In the genomic region with DNA sequence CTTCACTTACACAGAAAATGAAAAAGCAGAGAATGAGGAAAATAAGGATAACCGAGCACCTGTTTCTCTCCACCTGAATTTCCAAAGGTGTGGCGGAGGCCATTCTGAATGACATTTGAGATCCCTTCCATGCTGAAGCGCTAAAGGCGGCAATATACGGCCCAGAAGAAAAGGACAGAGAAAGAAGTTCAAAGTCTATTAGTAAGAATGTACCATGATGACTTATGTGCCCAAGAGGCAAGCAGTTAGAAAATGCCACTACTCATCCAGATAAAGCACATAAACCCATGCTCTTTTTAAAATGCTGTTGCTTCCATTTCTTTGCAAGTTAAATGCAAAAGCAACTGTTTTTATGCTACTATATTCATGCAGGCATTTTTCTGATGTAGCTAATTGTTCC, we compare ENCODE assay signal across 23 cellular contexts. TPM values are rescaled to one million over a fixed set of nuclear protein-coding genes. Genes with fewer than 3 reads are reported as not detected.
DNase-seq lines count a peak whose midpoint lies in the region; ATAC-seq and TF ChIP-seq lines count a peak whose summit lies in the region.
"Had no signal": no experiment of that assay in that cellular context is flagged by ENCODE, and none has a peak within 500 bp of the region (broad histone marks: within the 10 kb centered on the region; RNA-seq: fewer than 3 reads in every experiment).

No MANE protein-coding gene starts in this region.

- no peak overlapping the region for H3K4me3 Mint-ChIP-seq in chondrocyte (ENCODE audit: unreplicated experiment)
- no peak overlapping the region for H3K4me3 Mint-ChIP-seq in naive thymus-derived CD4-positive, alpha-beta T cell
- H3K4me3 Mint-ChIP-seq: CD4-positive, CD25-positive, alpha-beta regulatory T cell; effector memory CD8-positive, alpha-beta T cell; neural crest cell had no signal

- H3K9me3 ChIP-seq in HUES6 (ENCODE audit: control insufficient read depth, insufficient read depth, low read depth, low read length) (no peaks in the 10 kb centered on the region), mesodermal cell (ENCODE audit: control insufficient read depth, low read length) (no peaks in the 10 kb centered on the region), spleen (no peaks in the 10 kb centered on the region)
- no peaks in the 10 kb centered on the region for H3K9me3 ChIP-seq in naive thymus-derived CD4-positive, alpha-beta T cell (ENCODE audit: control insufficient read depth in 2 of 3, low read length in 3 of 3)

- no peak overlapping the region for H3K9ac ChIP-seq in HUES6 (ENCODE audit: low read length)

- H3K36me3 ChIP-seq in HUES6 (ENCODE audit: control insufficient read depth, insufficient read depth, low read length): peaks cover 11% of the 10 kb centered on the region
- H3K36me3 ChIP-seq in mesodermal cell (ENCODE audit: control insufficient read depth, insufficient read depth, low read length): peaks cover 38% of the 10 kb centered on the region
- H3K36me3 ChIP-seq in naive thymus-derived CD4-positive, alpha-beta T cell (ENCODE audit: control insufficient read depth in 2 of 3, insufficient read depth in 3 of 3, low read length in 3 of 3): peaks cover 0 to 11% (median 0%) of the 10 kb centered on the region in 3 experiments
- H3K36me3 ChIP-seq in spleen: peaks cover 0 to 63% (median 10%) of the 10 kb centered on the region in 6 donors

- WGBS in mesodermal cell (ENCODE audit: insufficient coverage in 2 of 2), 2 experiments: 95% methylated on average over 4 of the region's 5 CpGs
- 94 to 98% (median 97%) methylated on average over 5 of the region's 5 CpGs for WGBS in spleen, 5 donors

- TF ChIP-seq POLR2A in spleen (IDR thresholded peaks at IDR 0.05): no peak

- ATAC-seq in naive thymus-derived CD4-positive, alpha-beta T cell: no peak
- no peak for ATAC-seq in GM18909 (IDR thresholded peaks at IDR 0.05; ENCODE audit: poor library complexity, unreplicated experiment)
- ATAC-seq in GM19397 (IDR thresholded peaks at IDR 0.05; ENCODE audit: unreplicated experiment): no peak
- ATAC-seq: effector memory CD8-positive, alpha-beta T cell; K562 had no signal

- no peak for TF ChIP-seq CTCF in chondrocyte (IDR thresholded peaks at IDR 0.05)
- no peak for TF ChIP-seq CTCF in spleen (IDR thresholded peaks at IDR 0.05 in 8 of 11, conservative IDR thresholded peaks at IDR 0.05 in 3 of 11)

- H3K27me3 ChIP-seq in HUES6 (ENCODE audit: control insufficient read depth, insufficient read depth, low read length) (no peaks in the 10 kb centered on the region), spleen (replicated peaks in 1 of 7) (no peaks in the 10 kb centered on the region)
- H3K27me3 ChIP-seq in naive thymus-derived CD4-positive, alpha-beta T cell (ENCODE audit: control insufficient read depth in 2 of 2, insufficient read depth in 2 of 2, low read length in 2 of 2): no peaks in the 10 kb centered on the region

- peak overlapping the region; percentile 29; the same call in 1 of the 2 replicates for H3K27ac ChIP-seq in HUES6 (ENCODE audit: low read depth, low read length)
- peak overlapping the region; percentile 98 for H3K27ac ChIP-seq in mesodermal cell (ENCODE audit: low read depth, low read length, severe bottlenecking)
- H3K27ac ChIP-seq in naive thymus-derived CD4-positive, alpha-beta T cell (ENCODE audit: low read depth, low read length): no peak overlapping the region
- peak overlapping the region in 1 of 8 donors; percentile 71 for H3K27ac ChIP-seq in spleen

- DNase-seq in A172 (ENCODE audit: low spot score) (peak; percentile 41), chondrocyte (ENCODE audit: low spot score) (no peak), spleen (no peak)
- DNase-seq in naive thymus-derived CD4-positive, alpha-beta T cell: no peak
- DNase-seq: activated CD4-positive, alpha-beta T cell treated with anti-CD3 and anti-CD28 coated beads, Interleukin-2, amount 50 U/mL, for 1 hour; activated CD8-positive, alpha-beta memory T cell treated with anti-CD3 and anti-CD28 coated beads, Interleukin-2, amount 50 U/mL, for 48 hours; activated gamma-delta T cell treated with Interleukin-2 at 50 U/mL for 16 hours; CD4-positive, CD25-positive, alpha-beta regulatory T cell; cerebellar nuclear complex; DMS153; effector memory CD8-positive, alpha-beta T cell; GF-D8; NCI-H187 treated with DMSO at 0.1 percent for 48 hours; RPMI8226; stimulated activated CD4-positive, alpha-beta T cell treated with anti-CD3 and anti-CD28 coated beads, Interleukin-12 subunit alpha, Interleukin-12 subunit beta, amount 100 ng/mL, for 4 hours; substantia nigra had no signal

- no peaks in the 10 kb centered on the region for H3K9me3 Mint-ChIP-seq in chondrocyte (ENCODE audit: low read depth)
- H3K9me3 Mint-ChIP-seq in naive thymus-derived CD4-positive, alpha-beta T cell: no peaks in the 10 kb centered on the region
- H3K9me3 Mint-ChIP-seq: CD4-positive, CD25-positive, alpha-beta regulatory T cell; effector memory CD8-positive, alpha-beta T cell; neural crest cell had no signal

- H3K27me3 Mint-ChIP-seq in chondrocyte (ENCODE audit: low read depth): no peaks in the 10 kb centered on the region
- no peaks in the 10 kb centered on the region for H3K27me3 Mint-ChIP-seq in naive thymus-derived CD4-positive, alpha-beta T cell
- H3K27me3 Mint-ChIP-seq: CD4-positive, CD25-positive, alpha-beta regulatory T cell; effector memory CD8-positive, alpha-beta T cell; progenitor cell of endocrine pancreas had no signal

- peaks cover 70% of the 10 kb centered on the region for H3K4me1 Mint-ChIP-seq in chondrocyte (ENCODE audit: low read depth)
- H3K4me1 Mint-ChIP-seq in naive thymus-derived CD4-positive, alpha-beta T cell: peaks cover 0 to 17% (median 8%) of the 10 kb centered on the region in 7 donors

- POLR2A ChIA-PET in naive thymus-derived CD4-positive, alpha-beta T cell (lab: Charles Lee): no interaction called here

- H3K4me3 ChIP-seq in HUES6 (ENCODE audit: low read depth, low read length) (no peak overlapping the region), mesodermal cell (ENCODE audit: extremely low read depth, insufficient read depth, low read length, poor library complexity, severe bottlenecking) (no peak overlapping the region), spleen (no peak overlapping the region)
- H3K4me3 ChIP-seq in naive thymus-derived CD4-positive, alpha-beta T cell (ENCODE audit: low read length): no peak overlapping the region
- H3K4me3 ChIP-seq: K562 had no signal

- CTCF ChIA-PET in naive thymus-derived CD4-positive, alpha-beta T cell (lab: Charles Lee): no interaction called here

- peak overlapping the region; percentile 67 for H3K27ac Mint-ChIP-seq in chondrocyte (ENCODE audit: unreplicated experiment)
- H3K27ac Mint-ChIP-seq in naive thymus-derived CD4-positive, alpha-beta T cell: no peak overlapping the region
- H3K27ac Mint-ChIP-seq: progenitor cell of endocrine pancreas had no signal

- intact Hi-C loops in naive thymus-derived CD4-positive, alpha-beta T cell (cut with micrococcal nuclease): no loop called here
- intact Hi-C loops in spleen (cut with DNase I; ENCODE audit: low total_unique reads): no loop called here

- H3K4me1 ChIP-seq in HUES6 (ENCODE audit: control insufficient read depth, insufficient read depth, low read length): peaks cover 55% of the 10 kb centered on the region
- H3K4me1 ChIP-seq in mesodermal cell (ENCODE audit: control insufficient read depth, insufficient read depth, low read length, poor library complexity, severe bottlenecking): peaks cover 54% of the 10 kb centered on the region
- H3K4me1 ChIP-seq in naive thymus-derived CD4-positive, alpha-beta T cell (ENCODE audit: control insufficient read depth in 2 of 2, insufficient read depth in 2 of 2, low read length in 2 of 2): no peaks in the 10 kb centered on the region
- H3K4me1 ChIP-seq in spleen: peaks cover 3 to 38% (median 26%) of the 10 kb centered on the region in 6 donors

- peaks cover 9% of the 10 kb centered on the region for H3K36me3 Mint-ChIP-seq in chondrocyte (ENCODE audit: low read depth)
- peaks cover 8 to 69% (median 31%) of the 10 kb centered on the region in 5 donors for H3K36me3 Mint-ChIP-seq in naive thymus-derived CD4-positive, alpha-beta T cell

RNA-seq across cellular contexts. Expression of gene FEZ2, which starts 37.2 kb away (rescaled TPM):
- 190 and 290 TPM in 2 replicates for total RNA-seq in A172 (2014; rRNA removed; shearing (Covaris generic))
- total RNA-seq in chondrocyte (46.8 to 49.8 TPM (median 47.0 TPM) in 3 replicates), spleen (10 to 100 TPM; 46.3 to 76.9 (median 59.3) TPM)
- 62.1 TPM for polyA plus RNA-seq in mesodermal cell (2013, experiment 1 of 2)
- polyA plus RNA-seq in mesodermal cell (2013, experiment 2 of 2): 73.6 TPM
- total RNA-seq in naive thymus-derived CD4-positive, alpha-beta T cell: 10 to 100 TPM; 11.2 to 21.9 (median 14.0) TPM
- polyA plus RNA-seq in naive thymus-derived CD4-positive, alpha-beta T cell: 1 to 10 TPM; 1.7 to 2.9 TPM
- polyA plus RNA-seq in spleen: 10 to 100 TPM; 12.2 to 35.8 (median 22.6) TPM
